Comparison of ENCODE assay signal across 1 cellular context in genomic region chr10:79058899-79059771, GRCh38.
TF ChIP-seq lines count a peak whose summit lies in the region.

No MANE protein-coding gene starts in this region.

TF ChIP-seq in HepG2, 621 proteins besides CTCF, POLR2A, EP300 and RAD21 (continued from another document and continues in another):
- no peak for TF ChIP-seq SCMH1 (CRISPR knock-in tag; IDR thresholded peaks at IDR 0.05; ENCODE audit: borderline replicate concordance)
- peak; percentile 99 for TF ChIP-seq ZMYM3 (CRISPR knock-in tag; IDR thresholded peaks at IDR 0.05)
- TF ChIP-seq PHF8 (CRISPR knock-in tag; IDR thresholded peaks at IDR 0.05), result no peak; the same call in 1 of the 2 replicates
- no peak for TF ChIP-seq MZF1 (CRISPR knock-in tag; IDR thresholded peaks at IDR 0.05; ENCODE audit: borderline replicate concordance)
- no peak for TF ChIP-seq FLYWCH1 (CRISPR knock-in tag; IDR thresholded peaks at IDR 0.05)
- TF ChIP-seq, protein P1, sequence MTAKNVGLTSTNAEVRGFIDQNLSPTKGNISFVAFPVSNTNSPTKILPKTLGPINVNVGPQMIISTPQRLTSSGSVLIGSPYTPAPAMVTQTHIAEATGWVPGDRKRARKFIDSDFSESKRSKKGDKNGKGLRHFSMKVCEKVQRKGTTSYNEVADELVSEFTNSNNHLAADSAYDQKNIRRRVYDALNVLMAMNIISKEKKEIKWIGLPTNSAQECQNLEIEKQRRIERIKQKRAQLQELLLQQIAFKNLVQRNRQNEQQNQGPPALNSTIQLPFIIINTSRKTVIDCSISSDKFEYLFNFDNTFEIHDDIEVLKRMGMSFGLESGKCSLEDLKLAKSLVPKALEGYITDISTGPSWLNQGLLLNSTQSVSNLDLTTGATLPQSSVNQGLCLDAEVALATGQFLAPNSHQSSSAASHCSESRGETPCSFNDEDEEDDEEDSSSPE (CRISPR knock-in tag; IDR thresholded peaks at IDR 0.05), result peak; percentile 69
- peak; percentile 58 for TF ChIP-seq ZNF768 (CRISPR knock-in tag; IDR thresholded peaks at IDR 0.05)
- 0 out of 2 replicates have a peak, but pooled peaks have one; percentile 80 for TF ChIP-seq SP140L (CRISPR knock-in tag; IDR thresholded peaks at IDR 0.05; ENCODE audit: borderline replicate concordance)
- TF ChIP-seq HNF1B (CRISPR knock-in tag; IDR thresholded peaks at IDR 0.05), result peak; percentile 97
- TF ChIP-seq TOE1 (CRISPR knock-in tag; IDR thresholded peaks at IDR 0.05), result no peak
- no peak for TF ChIP-seq ZBTB39 (CRISPR knock-in tag; IDR thresholded peaks at IDR 0.05)
- peak; percentile 91 for TF ChIP-seq GFI1 (CRISPR knock-in tag; IDR thresholded peaks at IDR 0.05; ENCODE audit: borderline replicate concordance)
- TF ChIP-seq, protein P2, sequence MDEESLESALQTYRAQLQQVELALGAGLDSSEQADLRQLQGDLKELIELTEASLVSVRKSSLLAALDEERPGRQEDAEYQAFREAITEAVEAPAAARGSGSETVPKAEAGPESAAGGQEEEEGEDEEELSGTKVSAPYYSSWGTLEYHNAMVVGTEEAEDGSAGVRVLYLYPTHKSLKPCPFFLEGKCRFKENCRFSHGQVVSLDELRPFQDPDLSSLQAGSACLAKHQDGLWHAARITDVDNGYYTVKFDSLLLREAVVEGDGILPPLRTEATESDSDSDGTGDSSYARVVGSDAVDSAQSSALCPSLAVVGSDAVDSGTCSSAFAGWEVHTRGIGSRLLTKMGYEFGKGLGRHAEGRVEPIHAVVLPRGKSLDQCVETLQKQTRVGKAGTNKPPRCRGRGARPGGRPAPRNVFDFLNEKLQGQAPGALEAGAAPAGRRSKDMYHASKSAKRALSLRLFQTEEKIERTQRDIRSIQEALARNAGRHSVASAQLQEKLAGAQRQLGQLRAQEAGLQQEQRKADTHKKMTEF (CRISPR knock-in tag; IDR thresholded peaks at IDR 0.05), result peak; percentile 92
- no peak for TF ChIP-seq MXD4 (CRISPR knock-in tag; IDR thresholded peaks at IDR 0.05)
- TF ChIP-seq, protein P3, sequence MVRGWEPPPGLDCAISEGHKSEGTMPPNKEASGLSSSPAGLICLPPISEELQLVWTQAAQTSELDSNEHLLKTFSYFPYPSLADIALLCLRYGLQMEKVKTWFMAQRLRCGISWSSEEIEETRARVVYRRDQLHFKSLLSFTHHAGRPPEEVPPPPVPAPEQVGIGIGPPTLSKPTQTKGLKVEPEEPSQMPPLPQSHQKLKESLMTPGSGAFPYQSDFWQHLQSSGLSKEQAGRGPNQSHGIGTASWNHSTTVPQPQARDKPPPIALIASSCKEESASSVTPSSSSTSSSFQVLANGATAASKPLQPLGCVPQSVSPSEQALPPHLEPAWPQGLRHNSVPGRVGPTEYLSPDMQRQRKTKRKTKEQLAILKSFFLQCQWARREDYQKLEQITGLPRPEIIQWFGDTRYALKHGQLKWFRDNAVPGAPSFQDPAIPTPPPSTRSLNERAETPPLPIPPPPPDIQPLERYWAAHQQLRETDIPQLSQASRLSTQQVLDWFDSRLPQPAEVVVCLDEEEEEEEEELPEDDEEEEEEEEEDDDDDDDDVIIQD (CRISPR knock-in tag; IDR thresholded peaks at IDR 0.05; ENCODE audit: low read depth), result peak; percentile 54; the same call in 1 of the 2 replicates
- TF ChIP-seq HNRNPL (IDR thresholded peaks at IDR 0.05; ENCODE audit: low read depth, low read length), result 0 out of 2 replicates have a peak, but pooled peaks have one; percentile 34
- TF ChIP-seq, protein P4, sequence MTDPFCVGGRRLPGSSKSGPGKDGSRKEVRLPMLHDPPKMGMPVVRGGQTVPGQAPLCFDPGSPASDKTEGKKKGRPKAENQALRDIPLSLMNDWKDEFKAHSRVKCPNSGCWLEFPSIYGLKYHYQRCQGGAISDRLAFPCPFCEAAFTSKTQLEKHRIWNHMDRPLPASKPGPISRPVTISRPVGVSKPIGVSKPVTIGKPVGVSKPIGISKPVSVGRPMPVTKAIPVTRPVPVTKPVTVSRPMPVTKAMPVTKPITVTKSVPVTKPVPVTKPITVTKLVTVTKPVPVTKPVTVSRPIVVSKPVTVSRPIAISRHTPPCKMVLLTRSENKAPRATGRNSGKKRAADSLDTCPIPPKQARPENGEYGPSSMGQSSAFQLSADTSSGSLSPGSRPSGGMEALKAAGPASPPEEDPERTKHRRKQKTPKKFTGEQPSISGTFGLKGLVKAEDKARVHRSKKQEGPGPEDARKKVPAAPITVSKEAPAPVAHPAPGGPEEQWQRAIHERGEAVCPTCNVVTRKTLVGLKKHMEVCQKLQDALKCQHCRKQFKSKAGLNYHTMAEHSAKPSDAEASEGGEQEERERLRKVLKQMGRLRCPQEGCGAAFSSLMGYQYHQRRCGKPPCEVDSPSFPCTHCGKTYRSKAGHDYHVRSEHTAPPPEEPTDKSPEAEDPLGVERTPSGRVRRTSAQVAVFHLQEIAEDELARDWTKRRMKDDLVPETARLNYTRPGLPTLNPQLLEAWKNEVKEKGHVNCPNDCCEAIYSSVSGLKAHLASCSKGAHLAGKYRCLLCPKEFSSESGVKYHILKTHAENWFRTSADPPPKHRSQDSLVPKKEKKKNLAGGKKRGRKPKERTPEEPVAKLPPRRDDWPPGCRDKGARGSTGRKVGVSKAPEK (CRISPR knock-in tag; IDR thresholded peaks at IDR 0.05; ENCODE audit: borderline replicate concordance), result no peak
- TF ChIP-seq BORCS8-MEF2B (CRISPR knock-in tag; IDR thresholded peaks at IDR 0.05), result peak; percentile 92
- 0 out of 2 replicates have a peak, but pooled peaks have one; percentile 62 for TF ChIP-seq ZNF329 (CRISPR knock-in tag; IDR thresholded peaks at IDR 0.05; ENCODE audit: low read depth)
- TF ChIP-seq ZNF441 (CRISPR knock-in tag; IDR thresholded peaks at IDR 0.05; ENCODE audit: borderline replicate concordance), result 0 out of 2 replicates have a peak, but pooled peaks have one; percentile 18
- TF ChIP-seq KLF6 (CRISPR knock-in tag; IDR thresholded peaks at IDR 0.05), result no peak
- no peak for TF ChIP-seq FOXO4 (CRISPR knock-in tag; conservative IDR thresholded peaks at IDR 0.05)
- TF ChIP-seq, protein P5, sequence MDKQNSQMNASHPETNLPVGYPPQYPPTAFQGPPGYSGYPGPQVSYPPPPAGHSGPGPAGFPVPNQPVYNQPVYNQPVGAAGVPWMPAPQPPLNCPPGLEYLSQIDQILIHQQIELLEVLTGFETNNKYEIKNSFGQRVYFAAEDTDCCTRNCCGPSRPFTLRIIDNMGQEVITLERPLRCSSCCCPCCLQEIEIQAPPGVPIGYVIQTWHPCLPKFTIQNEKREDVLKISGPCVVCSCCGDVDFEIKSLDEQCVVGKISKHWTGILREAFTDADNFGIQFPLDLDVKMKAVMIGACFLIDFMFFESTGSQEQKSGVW (CRISPR knock-in tag; IDR thresholded peaks at IDR 0.05; ENCODE audit: borderline replicate concordance), result no peak
- peak; percentile 89 for TF ChIP-seq RXRB (CRISPR knock-in tag; IDR thresholded peaks at IDR 0.05; ENCODE audit: borderline replicate concordance)
- TF ChIP-seq IKZF1 (IDR thresholded peaks at IDR 0.05), result no peak
- TF ChIP-seq, protein P6, sequence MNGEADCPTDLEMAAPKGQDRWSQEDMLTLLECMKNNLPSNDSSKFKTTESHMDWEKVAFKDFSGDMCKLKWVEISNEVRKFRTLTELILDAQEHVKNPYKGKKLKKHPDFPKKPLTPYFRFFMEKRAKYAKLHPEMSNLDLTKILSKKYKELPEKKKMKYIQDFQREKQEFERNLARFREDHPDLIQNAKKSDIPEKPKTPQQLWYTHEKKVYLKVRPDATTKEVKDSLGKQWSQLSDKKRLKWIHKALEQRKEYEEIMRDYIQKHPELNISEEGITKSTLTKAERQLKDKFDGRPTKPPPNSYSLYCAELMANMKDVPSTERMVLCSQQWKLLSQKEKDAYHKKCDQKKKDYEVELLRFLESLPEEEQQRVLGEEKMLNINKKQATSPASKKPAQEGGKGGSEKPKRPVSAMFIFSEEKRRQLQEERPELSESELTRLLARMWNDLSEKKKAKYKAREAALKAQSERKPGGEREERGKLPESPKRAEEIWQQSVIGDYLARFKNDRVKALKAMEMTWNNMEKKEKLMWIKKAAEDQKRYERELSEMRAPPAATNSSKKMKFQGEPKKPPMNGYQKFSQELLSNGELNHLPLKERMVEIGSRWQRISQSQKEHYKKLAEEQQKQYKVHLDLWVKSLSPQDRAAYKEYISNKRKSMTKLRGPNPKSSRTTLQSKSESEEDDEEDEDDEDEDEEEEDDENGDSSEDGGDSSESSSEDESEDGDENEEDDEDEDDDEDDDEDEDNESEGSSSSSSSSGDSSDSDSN (CRISPR knock-in tag; IDR thresholded peaks at IDR 0.05), result no peak; the same call in 1 of the 2 replicates
- TF ChIP-seq, protein P7, sequence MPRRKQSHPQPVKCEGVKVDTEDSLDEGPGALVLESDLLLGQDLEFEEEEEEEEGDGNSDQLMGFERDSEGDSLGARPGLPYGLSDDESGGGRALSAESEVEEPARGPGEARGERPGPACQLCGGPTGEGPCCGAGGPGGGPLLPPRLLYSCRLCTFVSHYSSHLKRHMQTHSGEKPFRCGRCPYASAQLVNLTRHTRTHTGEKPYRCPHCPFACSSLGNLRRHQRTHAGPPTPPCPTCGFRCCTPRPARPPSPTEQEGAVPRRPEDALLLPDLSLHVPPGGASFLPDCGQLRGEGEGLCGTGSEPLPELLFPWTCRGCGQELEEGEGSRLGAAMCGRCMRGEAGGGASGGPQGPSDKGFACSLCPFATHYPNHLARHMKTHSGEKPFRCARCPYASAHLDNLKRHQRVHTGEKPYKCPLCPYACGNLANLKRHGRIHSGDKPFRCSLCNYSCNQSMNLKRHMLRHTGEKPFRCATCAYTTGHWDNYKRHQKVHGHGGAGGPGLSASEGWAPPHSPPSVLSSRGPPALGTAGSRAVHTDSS (CRISPR knock-in tag; conservative IDR thresholded peaks at IDR 0.05), result no peak
- peak; percentile 85; the same call in 1 of the 2 replicates for TF ChIP-seq SIX4 (CRISPR knock-in tag; IDR thresholded peaks at IDR 0.05)
- TF ChIP-seq ZFP41 (CRISPR knock-in tag; IDR thresholded peaks at IDR 0.05; ENCODE audit: borderline replicate concordance), result no peak
- TF ChIP-seq ZBTB25 (CRISPR knock-in tag; IDR thresholded peaks at IDR 0.05), result peak; percentile 64; the same call in 1 of the 2 replicates
- TF ChIP-seq ZNF746 (CRISPR knock-in tag; IDR thresholded peaks at IDR 0.05), result peak; percentile 98
- TF ChIP-seq TERF1 (CRISPR knock-in tag; IDR thresholded peaks at IDR 0.05), result no peak
- TF ChIP-seq ZNF430 (CRISPR knock-in tag; IDR thresholded peaks at IDR 0.05), result peak; percentile 58; the same call in 1 of the 2 replicates
- no peak for TF ChIP-seq NFATC3 (CRISPR knock-in tag; IDR thresholded peaks at IDR 0.05)
- TF ChIP-seq SMC3 (IDR thresholded peaks at IDR 0.05; ENCODE audit: low read length), result peak; percentile 47
- TF ChIP-seq ZNF274 (CRISPR knock-in tag; IDR thresholded peaks at IDR 0.05), result peak; percentile 57; the same call in 1 of the 2 replicates
